28 cellular contexts compared by ENCODE assay signal in genomic region chr5:157033071-157033583, GRCh38. TPM values are rescaled to one million over a fixed set of nuclear protein-coding genes. Genes with fewer than 3 reads are reported as not detected.
"Had no signal": no experiment of that assay in that cellular context is flagged by ENCODE, and none has a peak within 500 bp of the region (broad histone marks: within the 10 kb centered on the region; RNA-seq: fewer than 3 reads in every experiment).

No MANE protein-coding gene starts in this region.

- H3K4me3 ChIP-seq: heart right ventricle, left lung, lower lobe of right lung, mucosa of descending colon, right lobe of liver, testis, transverse colon had no signal

- H3K4me1 ChIP-seq: heart right ventricle, left lung, lower lobe of right lung, right lobe of liver, testis had no signal

- FAIRE-seq: endothelial cell of umbilical vein, TTC549 had no signal

- H3K36me3 ChIP-seq: heart right ventricle, left lung, lower lobe of right lung, neutrophil, right lobe of liver, transverse colon, WERI-Rb-1 had no signal

- H3K27ac Mint-ChIP-seq: activated CD8-positive, alpha-beta memory T cell treated with anti-CD3 and anti-CD28 coated beads, Interleukin-2, amount 10 ng/mL, durations not matched to agents 7 days and 5 days; activated CD8-positive, alpha-beta T cell treated with anti-CD3 and anti-CD28 coated beads, Interleukin-2, amount 10 ng/mL, durations not matched to agents 7 days and 5 days had no signal

- ATAC-seq: activated CD8-positive, alpha-beta memory T cell treated with anti-CD3 and anti-CD28 coated beads, Interleukin-2, amount 10 ng/mL, durations not matched to agents 7 days and 5 days; activated CD8-positive, alpha-beta T cell treated with anti-CD3 and anti-CD28 coated beads, Interleukin-2, amount 10 ng/mL, durations not matched to agents 7 days and 5 days; activated naive CD8-positive, alpha-beta T cell treated with anti-CD3 and anti-CD28 coated beads, Interleukin-2, amount 50 U/mL, for 24 hours; effector memory CD8-positive, alpha-beta T cell; heart right ventricle; left lung; lower lobe of right lung; mucosa of descending colon; right lobe of liver; stimulated activated naive CD8-positive, alpha-beta T cell treated with anti-CD3 and anti-CD28 coated beads, Interleukin-15, Interleukin-2, amounts not matched to agents 100 U/mL and 50 U/mL, for 24 hours had no signal

- DNase-seq: activated CD8-positive, alpha-beta memory T cell treated with anti-CD3 and anti-CD28 coated beads, Interleukin-2, amount 10 ng/mL, durations not matched to agents 7 days and 5 days; activated CD8-positive, alpha-beta T cell treated with anti-CD3 and anti-CD28 coated beads, Interleukin-2, amount 10 ng/mL, durations not matched to agents 7 days and 5 days; activated naive CD4-positive, alpha-beta T cell treated with Interleukin-2 at 50 U/mL for 16 hours; activated naive CD8-positive, alpha-beta T cell treated with anti-CD3 and anti-CD28 coated beads, Interleukin-2, amount 50 U/mL, for 24 hours; amygdala; caudate nucleus; cortex of kidney; effector memory CD8-positive, alpha-beta T cell; foreskin fibroblast; heart right ventricle; kidney glomerular epithelial cell; left lung; lower lobe of right lung; mesenchymal stem cell; mucosa of descending colon; nephron progenitor cell; right lobe of liver; stimulated activated CD4-positive, alpha-beta T cell treated with anti-CD3 and anti-CD28 coated beads, Interleukin-2, amount 100 ng/mL, for 48 hours; stimulated activated naive CD8-positive, alpha-beta T cell treated with anti-CD3 and anti-CD28 coated beads, Interleukin-15, Interleukin-2, amounts not matched to agents 100 U/mL and 50 U/mL, for 24 hours; T-helper 1 cell; testis; transverse colon; WERI-Rb-1 had no signal

- H3K9me3 Mint-ChIP-seq: activated naive CD8-positive, alpha-beta T cell treated with anti-CD3 and anti-CD28 coated beads, Interleukin-2, amount 50 U/mL, for 24 hours; effector memory CD8-positive, alpha-beta T cell; nephron progenitor cell had no signal

- H3K27ac ChIP-seq: heart right ventricle, left lung, lower lobe of right lung, neutrophil, right lobe of liver, testis had no signal

- H3K9me3 ChIP-seq: heart right ventricle, left lung, lower lobe of right lung, mucosa of descending colon, neutrophil, right lobe of liver, testis, transverse colon had no signal

- H3K27me3 ChIP-seq: left lung, right lobe of liver, testis, transverse colon had no signal

- H3K4me3 Mint-ChIP-seq: activated CD8-positive, alpha-beta memory T cell treated with anti-CD3 and anti-CD28 coated beads, Interleukin-2, amount 10 ng/mL, durations not matched to agents 7 days and 5 days; activated CD8-positive, alpha-beta T cell treated with anti-CD3 and anti-CD28 coated beads, Interleukin-2, amount 10 ng/mL, durations not matched to agents 7 days and 5 days; activated naive CD8-positive, alpha-beta T cell treated with anti-CD3 and anti-CD28 coated beads, Interleukin-2, amount 50 U/mL, for 24 hours; effector memory CD8-positive, alpha-beta T cell; nephron progenitor cell had no signal

- H3K27me3 Mint-ChIP-seq: activated CD8-positive, alpha-beta memory T cell treated with anti-CD3 and anti-CD28 coated beads, Interleukin-2, amount 10 ng/mL, durations not matched to agents 7 days and 5 days; activated naive CD8-positive, alpha-beta T cell treated with anti-CD3 and anti-CD28 coated beads, Interleukin-2, amount 50 U/mL, for 24 hours; effector memory CD8-positive, alpha-beta T cell had no signal

RNA-seq across cellular contexts. Expression of gene HAVCR1, which starts 25.8 kb away (rescaled TPM):
- total RNA-seq: endothelial cell of umbilical vein, lower lobe of right lung, osteocyte had no signal
- polyA plus RNA-seq: endothelial cell of umbilical vein, esophagus, heart right ventricle had no signal
